Comparison of ENCODE assay signal across 8 cellular contexts in the genomic region with DNA sequence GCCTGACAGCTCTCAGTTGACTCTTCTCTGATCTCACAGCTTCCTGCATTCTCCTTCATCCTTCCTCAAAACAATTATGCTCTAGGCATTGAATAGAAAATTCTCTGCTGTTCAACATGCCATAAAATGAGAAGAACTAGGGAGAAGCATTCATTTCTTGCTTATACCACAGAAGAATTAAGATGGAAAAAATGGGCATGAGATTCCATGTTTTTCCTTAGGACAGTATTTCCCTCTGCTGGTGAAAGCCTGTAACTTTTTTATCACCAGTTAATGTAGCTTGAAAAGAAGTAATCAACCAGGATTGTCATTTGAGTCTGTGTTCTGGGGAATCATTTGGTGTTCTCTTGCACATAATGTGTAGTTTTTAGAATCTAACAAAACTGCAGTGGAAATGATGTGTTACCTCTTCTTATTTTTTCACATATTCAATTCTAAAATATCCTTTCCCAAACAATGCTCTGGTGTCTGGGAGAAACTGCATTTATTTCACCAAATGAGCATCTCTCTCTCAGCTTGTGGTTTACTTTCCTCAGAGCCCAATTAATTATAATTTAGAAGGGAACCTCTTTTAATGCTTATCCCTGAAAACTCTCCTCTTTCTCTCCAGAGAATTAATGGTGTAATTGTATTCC.
DNase-seq lines count a peak whose midpoint lies in the region; ATAC-seq, FAIRE-seq and TF ChIP-seq lines count a peak whose summit lies in the region.

No MANE protein-coding gene starts in this region.

- H3K9me2 ChIP-seq in PC-3 (replicated peaks; ENCODE audit: low read length) = no peaks in the 10 kb centered on the region

- H3K27ac ChIP-seq in PC-3 (ENCODE audit: low read length) = peak overlapping the region; percentile 7; the same call in 1 of the 2 replicates

- H4K20me1 ChIP-seq in PC-3 (ENCODE audit: low read length) = no peaks in the 10 kb centered on the region

- peaks cover 0 to 2% of the 10 kb centered on the region in 2 donors for H3K27me3 Mint-ChIP-seq in natural killer cell (ENCODE audit: low read depth in 2 of 2)

- no peak overlapping the region for H3K4me3 ChIP-seq in PC-3 (ENCODE audit: low read length)
- H3K4me3 ChIP-seq in fibroblast of mammary gland (ENCODE audit: control insufficient read depth, low read depth, low read length) = no peak overlapping the region

- no peaks in the 10 kb centered on the region for H3K36me3 ChIP-seq in PC-3 (ENCODE audit: low read depth, low read length)

- no peaks in the 10 kb centered on the region for H3K36me3 Mint-ChIP-seq in natural killer cell

- no peaks in the 10 kb centered on the region for H3K4me1 Mint-ChIP-seq in natural killer cell

- POLR2A ChIA-PET in PC-3 (lab: Charles Lee; ENCODE audit: unreplicated experiment) = interaction anchor here (0.5 to 0.9 kb wide), 2 partner anchors 177 to 651 kb away, joined by 3 to 5 read pairs; no protein-coding TSS in a partner anchor

- H3K4me3 Mint-ChIP-seq in natural killer cell = no peak overlapping the region

- CTCF ChIA-PET in PC-3 (lab: Charles Lee) = interaction anchor here (0.5 to 1.6 kb wide), 12 partner anchors 9 to 1317 kb away, joined by 3 to 14 read pairs (median 4); a partner anchor contains a TSS

- H3F3A ChIP-seq in PC-3 (ENCODE audit: low read length, unreplicated experiment) = no peaks in the 10 kb centered on the region

- TF ChIP-seq CTCF in PC-3 (conservative IDR thresholded peaks at IDR 0.05; ENCODE audit: low read depth, low read length) (peak; percentile 93), fibroblast of mammary gland (conservative IDR thresholded peaks at IDR 0.05; ENCODE audit: control insufficient read depth, insufficient read depth, low read depth, low read length) (peak; percentile 74), natural killer cell (IDR thresholded peaks at IDR 0.05) (no peak)

- intact Hi-C loops in PC-3 (cut with micrococcal nuclease) = loop anchor here (1.0 to 5.0 kb wide), 4 partner anchors 177 to 759 kb away; no protein-coding TSS in a partner anchor
- intact Hi-C loops in natural killer cell (cut with micrococcal nuclease) = no loop called here

- H3K9ac ChIP-seq in PC-3 (ENCODE audit: low read length) = no peak overlapping the region

- H3K27me3 ChIP-seq in PC-3 (ENCODE audit: low read length) = no peaks in the 10 kb centered on the region

- no TSS peak for BruUV-seq in PC-3 (replicated peaks; lab: Mats Ljungman, UMichigan)

- no peak overlapping the region for H3K4me2 ChIP-seq in PC-3 (ENCODE audit: low read length)

- H3K9me3 Mint-ChIP-seq in natural killer cell = peaks cover 0 to 4% of the 10 kb centered on the region in 2 donors

- ATAC-seq in PC-3 (peak; percentile 70), natural killer cell (no peak), GM19324 (IDR thresholded peaks at IDR 0.05; ENCODE audit: low FRiP score, unreplicated experiment) (no peak)

- no peaks in the 10 kb centered on the region for H3K9me3 ChIP-seq in PC-3 (ENCODE audit: low read length)

- H2AFZ ChIP-seq in PC-3 (ENCODE audit: low read length) = no peak overlapping the region

- H3K4me1 ChIP-seq in PC-3 (ENCODE audit: insufficient read depth, low read length) = peaks cover 7% of the 10 kb centered on the region; the same call in 1 of the 2 replicates

- H3K27ac Mint-ChIP-seq in natural killer cell = no peak overlapping the region

- DNase-seq in GM19239 (ENCODE audit: insufficient read length, low spot score) = no peak
- peak; percentile 84 for DNase-seq in PC-3
- peak; percentile 82 for DNase-seq in fibroblast of mammary gland (ENCODE audit: low read depth)
- peak; percentile 79 for DNase-seq in renal cortical epithelial cell (ENCODE audit: low read depth)
- DNase-seq in natural killer cell = no peak
- no peak for DNase-seq in NCI-H146 treated with DMSO at 0.1 percent for 48 hours (lab: John Stamatoyannopoulos, UW; ENCODE audit: unreplicated experiment)
- no peak for DNase-seq in NCI-H187 (lab: John Stamatoyannopoulos, UW)

- peak; percentile 18 for FAIRE-seq in GM19239 (lab: Jason Lieb, UNC)

- no peaks in the 10 kb centered on the region for H3K79me2 ChIP-seq in PC-3 (ENCODE audit: low read length)

Comparison
In these comparisons a context has a peak if more than half of its experiments do, and no peak if none do; other contexts are left out.
1. DNase-seq: peak in PC-3 (single experiment), fibroblast of mammary gland (single experiment) and renal cortical epithelial cell (single experiment); none in GM19239 (single experiment), natural killer cell (single experiment), NCI-H146 treated with DMSO at 0.1 percent for 48 hours (single experiment) and NCI-H187 (0 of 2).